ENCODE assay signal across 33 cellular contexts in the genomic region with DNA sequence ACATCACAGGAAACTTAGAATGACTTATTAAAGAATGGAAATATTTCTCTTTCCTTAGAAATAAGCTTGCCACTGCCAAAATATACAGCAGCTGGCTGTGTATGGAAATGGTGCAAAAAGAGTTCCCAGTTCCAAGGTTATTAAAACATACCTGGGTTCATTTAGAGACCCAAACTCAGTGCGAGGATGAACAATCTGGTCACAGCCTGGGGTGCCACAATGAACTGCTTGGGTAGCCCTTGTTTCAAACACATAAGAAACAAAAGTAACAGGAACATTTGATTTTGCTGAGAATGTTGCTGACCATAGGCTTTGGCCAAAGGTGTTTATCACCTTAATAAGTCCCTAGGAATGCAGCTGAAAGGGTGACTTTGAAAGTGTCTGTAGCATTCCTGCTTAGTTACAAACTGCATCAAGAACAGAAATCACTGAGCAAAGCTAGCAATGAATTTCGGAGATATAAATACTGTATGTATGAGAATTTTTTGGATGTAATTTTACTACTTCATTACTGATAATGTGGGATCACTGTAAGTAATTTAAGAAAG.
"Had no signal": no experiment of that assay in that cellular context is flagged by ENCODE, and none has a peak within 500 bp of the region (broad histone marks: within the 10 kb centered on the region; RNA-seq: fewer than 3 reads in every experiment).

No MANE protein-coding gene starts in this region.

- H3K4me3 Mint-ChIP-seq: activated naive CD4-positive, alpha-beta T cell treated with anti-CD3 and anti-CD28 coated beads, Interleukin-2, amount 50 U/mL, for 24 hours; activated naive CD8-positive, alpha-beta T cell treated with anti-CD3 and anti-CD28 coated beads, Interleukin-2, amount 50 U/mL, for 24 hours; activated T-cell treated with anti-CD3 and anti-CD28 coated beads, Interleukin-2, amount 50 U/mL, for 24 hours; naive thymus-derived CD8-positive, alpha-beta T cell; neural progenitor cell; stimulated activated memory B cell treated with anti-CD40 and anti-IgM and Interleukin-4, amounts not matched to agents 10 μg/mL and 1 μg/mL and 100 μg/mL, for 72 hours; stimulated activated naive CD8-positive, alpha-beta T cell treated with anti-CD3 and anti-CD28 coated beads, Interleukin-15, amount 100 ng/mL, for 72 hours; T-helper 1 cell treated with Interleukin-12 subunit alpha and Interleukin-12 subunit beta and Interleukin-4 antibody, amounts not matched to agents 30 μg/mL and 1 μg/mL, for 36 hours had no signal

- H3K27me3 Mint-ChIP-seq: activated naive CD4-positive, alpha-beta T cell treated with anti-CD3 and anti-CD28 coated beads, Interleukin-2, amount 50 U/mL, for 24 hours; activated naive CD8-positive, alpha-beta T cell treated with anti-CD3 and anti-CD28 coated beads, Interleukin-2, amount 50 U/mL, for 24 hours; activated T-cell treated with anti-CD3 and anti-CD28 coated beads, Interleukin-2, amount 50 U/mL, for 24 hours; naive thymus-derived CD8-positive, alpha-beta T cell; stimulated activated memory B cell treated with anti-CD40 and anti-IgM and Interleukin-4, amounts not matched to agents 10 μg/mL and 1 μg/mL and 100 μg/mL, for 72 hours; stimulated activated naive CD8-positive, alpha-beta T cell treated with anti-CD3 and anti-CD28 coated beads, Interleukin-15, amount 100 ng/mL, for 72 hours had no signal

- H3K9me3 Mint-ChIP-seq: activated naive CD4-positive, alpha-beta T cell treated with anti-CD3 and anti-CD28 coated beads, Interleukin-2, amount 50 U/mL, for 24 hours; neural progenitor cell had no signal

- H3K27ac Mint-ChIP-seq: activated naive CD4-positive, alpha-beta T cell treated with anti-CD3 and anti-CD28 coated beads, Interleukin-2, amount 50 U/mL, for 24 hours; activated naive CD8-positive, alpha-beta T cell treated with anti-CD3 and anti-CD28 coated beads, Interleukin-2, amount 50 U/mL, for 24 hours; activated T-cell treated with anti-CD3 and anti-CD28 coated beads, Interleukin-2, amount 50 U/mL, for 24 hours; naive thymus-derived CD8-positive, alpha-beta T cell; neural progenitor cell; stimulated activated memory B cell treated with anti-CD40 and anti-IgM and Interleukin-4, amounts not matched to agents 10 μg/mL and 1 μg/mL and 100 μg/mL, for 72 hours; stimulated activated naive CD8-positive, alpha-beta T cell treated with anti-CD3 and anti-CD28 coated beads, Interleukin-15, amount 100 ng/mL, for 72 hours; T-helper 1 cell treated with Interleukin-12 subunit alpha and Interleukin-12 subunit beta and Interleukin-4 antibody, amounts not matched to agents 30 μg/mL and 1 μg/mL, for 36 hours had no signal

- H3K9ac ChIP-seq: neural progenitor cell had no signal

- H3K4me1 ChIP-seq: neural progenitor cell, right lobe of liver had no signal

- ATAC-seq: activated naive CD8-positive, alpha-beta T cell treated with anti-CD3 and anti-CD28 coated beads, Interleukin-2, amount 50 U/mL, for 24 hours; gastroesophageal sphincter; left colon; naive thymus-derived CD8-positive, alpha-beta T cell; stimulated activated memory B cell treated with anti-CD40 and anti-IgM and Interleukin-4, amounts not matched to agents 10 μg/mL and 1 μg/mL and 100 μg/mL, for 72 hours; stimulated activated naive CD8-positive, alpha-beta T cell treated with anti-CD3 and anti-CD28 coated beads, Interleukin-15, amount 100 ng/mL, for 72 hours; upper lobe of right lung had no signal

- DNase-seq: activated CD4-positive, alpha-beta T cell treated with anti-CD3 and anti-CD28 coated beads for 48 hours; activated CD4-positive, alpha-beta T cell treated with anti-CD3 and anti-CD28 coated beads, Interleukin-2, amount 50 U/mL, for 48 hours; activated CD8-positive, alpha-beta memory T cell treated with anti-CD3 and anti-CD28 coated beads for 24 hours; activated gamma-delta T cell treated with Interleukin-2 at 50 U/mL for 16 hours; activated naive CD8-positive, alpha-beta T cell treated with anti-CD3 and anti-CD28 coated beads, Interleukin-2, amount 50 U/mL, for 24 hours; activated T-cell treated with anti-CD3 and anti-CD28 coated beads, Interleukin-2, amount 50 U/mL, for 24 hours; amygdala; effector CD8-positive, alpha-beta T cell; erythroblast; hippocampal formation; naive thymus-derived CD8-positive, alpha-beta T cell; occipital lobe; posterior cingulate gyrus; small intestine; stimulated activated CD4-positive, alpha-beta T cell treated with anti-CD3 and anti-CD28 coated beads, Interleukin-1b, Interleukin-23, amount 100 ng/mL, for 48 hours; stimulated activated CD4-positive, alpha-beta T cell treated with anti-CD3 and anti-CD28 coated beads, Interleukin-4, amount 100 ng/mL, for 4 hours; stimulated activated CD8-positive, alpha-beta memory T cell treated with anti-CD3 and anti-CD28 coated beads, Interleukin-4, amount 100 ng/mL, for 48 hours; stimulated activated naive CD8-positive, alpha-beta T cell treated with anti-CD3 and anti-CD28 coated beads, Interleukin-15, amount 100 ng/mL, for 72 hours; SW 1271; T-helper 9 cell; upper lobe of right lung had no signal

- H3K36me3 Mint-ChIP-seq: activated naive CD4-positive, alpha-beta T cell treated with anti-CD3 and anti-CD28 coated beads, Interleukin-2, amount 50 U/mL, for 24 hours; naive thymus-derived CD8-positive, alpha-beta T cell; neural progenitor cell; stimulated activated memory B cell treated with anti-CD40 and anti-IgM and Interleukin-4, amounts not matched to agents 10 μg/mL and 1 μg/mL and 100 μg/mL, for 72 hours had no signal

- FAIRE-seq: colon, keratinocyte, small intestine, TTC549 had no signal

- H3K27me3 ChIP-seq: gastroesophageal sphincter, neural progenitor cell, right lobe of liver, thyroid gland, upper lobe of right lung had no signal

- H3K9me3 ChIP-seq: gastroesophageal sphincter, right lobe of liver, thyroid gland, upper lobe of right lung had no signal

- H3K36me3 ChIP-seq: gastroesophageal sphincter, neural progenitor cell, right lobe of liver, thyroid gland, upper lobe of right lung had no signal

- H3K27ac ChIP-seq: neural progenitor cell, right lobe of liver, thyroid gland, VCaP had no signal

- H3K4me1 Mint-ChIP-seq: activated naive CD4-positive, alpha-beta T cell treated with anti-CD3 and anti-CD28 coated beads, Interleukin-2, amount 50 U/mL, for 24 hours; activated naive CD8-positive, alpha-beta T cell treated with anti-CD3 and anti-CD28 coated beads, Interleukin-2, amount 50 U/mL, for 24 hours; naive thymus-derived CD8-positive, alpha-beta T cell; neural progenitor cell; stimulated activated memory B cell treated with anti-CD40 and anti-IgM and Interleukin-4, amounts not matched to agents 10 μg/mL and 1 μg/mL and 100 μg/mL, for 72 hours; stimulated activated naive CD8-positive, alpha-beta T cell treated with anti-CD3 and anti-CD28 coated beads, Interleukin-15, amount 100 ng/mL, for 72 hours had no signal

- H3K4me3 ChIP-seq: gastroesophageal sphincter, neural progenitor cell, right lobe of liver, thyroid gland, upper lobe of right lung had no signal
